In the genomic region with DNA sequence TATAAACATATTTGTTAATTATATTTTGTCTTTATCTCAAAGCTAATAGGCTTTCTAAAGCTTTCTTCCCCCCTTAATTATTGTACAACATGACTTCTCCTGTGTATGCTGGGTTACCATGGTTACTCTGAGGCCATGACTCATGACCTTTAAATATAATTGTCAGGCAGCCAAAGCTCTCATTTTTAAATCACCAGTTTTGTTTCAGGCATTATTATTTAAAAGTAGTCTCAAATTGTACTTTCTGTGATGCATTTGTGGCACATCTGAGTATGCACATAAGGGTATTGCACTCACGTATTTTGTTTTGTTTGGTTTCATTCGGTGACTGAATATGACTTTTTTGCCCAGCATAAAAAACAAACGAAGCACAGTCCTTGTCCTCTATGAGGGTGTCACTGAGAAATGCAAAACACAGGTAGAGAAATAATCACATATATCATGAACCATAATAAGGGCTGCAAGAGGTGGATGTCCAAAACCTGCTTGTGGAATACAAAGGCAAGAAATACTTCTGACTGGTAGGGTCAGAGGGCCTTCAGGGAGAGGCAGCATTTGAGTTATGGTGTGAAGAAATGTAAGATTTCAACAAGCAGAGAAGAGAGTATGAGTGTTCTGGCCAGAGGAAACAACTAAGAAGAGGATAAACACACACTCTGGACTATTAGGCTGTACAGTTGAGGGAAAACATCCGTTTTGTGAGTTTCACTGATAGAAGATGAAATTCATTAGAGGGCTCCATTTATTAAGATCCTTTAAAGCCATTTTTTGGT, we compare ENCODE assay signal across 10 cellular contexts. TPM values are rescaled to one million over a fixed set of nuclear protein-coding genes. Genes with fewer than 3 reads are reported as not detected.
A peak's percentile ranks its signal among the peaks of the same experiment; 100 is the strongest.
DNase-seq lines count a peak whose midpoint lies in the region; ATAC-seq, FAIRE-seq and TF ChIP-seq lines count a peak whose summit lies in the region.
"Had no signal": no experiment of that assay in that cellular context is flagged by ENCODE, and none has a peak within 500 bp of the region (broad histone marks: within the 10 kb centered on the region; RNA-seq: fewer than 3 reads in every experiment).

No MANE protein-coding gene starts in this region.

- 0 out of 4 replicates have a peak, but pooled peaks of 1 of the 2 experiments have one; percentile 12 for TF ChIP-seq EP300 in GM12878 (IDR thresholded peaks at IDR 0.05; ENCODE audit: borderline replicate concordance in 1 of 2, control insufficient read depth in 1 of 2, low read depth in 2 of 2, low read length in 2 of 2)

- no peaks in the 10 kb centered on the region for H3K4me1 ChIP-seq in GM12878 (ENCODE audit: control insufficient read depth, insufficient read depth, low read length)
- H3K4me1 ChIP-seq in lower lobe of right lung: peaks cover 15% of the 10 kb centered on the region
- no peaks in the 10 kb centered on the region for H3K4me1 ChIP-seq in CD8-positive, alpha-beta T cell (ENCODE audit: insufficient read depth, low read length)
- H3K4me1 ChIP-seq: pancreas had no signal

- WGBS in GM12878 (ENCODE audit: insufficient coverage, insufficient replicate concordance, low lambda C conversion rate, missing lambda C conversion rate): 6% methylated on average over 4 of the region's 4 CpGs

- BruUV-seq in GM12878 (replicated peaks; lab: Mats Ljungman, UMichigan): no TSS peak

- no peak for TF ChIP-seq POLR2A in GM12878 (IDR thresholded peaks at IDR 0.05; ENCODE audit: low read depth, low read length)

- ATAC-seq in GM12878: peak; percentile 61
- ATAC-seq in lower lobe of right lung: peak; percentile 63 to 64
- no peak for ATAC-seq in CD8-positive, alpha-beta T cell

- H3K9me3 Mint-ChIP-seq in CD8-positive, alpha-beta T cell: no peaks in the 10 kb centered on the region

- no peaks in the 10 kb centered on the region for H3K9me3 ChIP-seq in GM12878 (replicated peaks; ENCODE audit: control insufficient read depth, insufficient read depth, low read length)
- no peaks in the 10 kb centered on the region for H3K9me3 ChIP-seq in lower lobe of right lung
- H3K9me3 ChIP-seq in CD8-positive, alpha-beta T cell (ENCODE audit: low read length): no peaks in the 10 kb centered on the region
- H3K9me3 ChIP-seq: pancreas had no signal

- FAIRE-seq in GM12878 (lab: Jason Lieb, UNC): no peak
- FAIRE-seq: GM18507, pancreas had no signal

- intact Hi-C loops in GM12878 (cut with micrococcal nuclease; ENCODE audit: unreplicated experiment): no loop called here
- intact Hi-C loops in lower lobe of right lung (cut with DNase I): no loop called here
- intact Hi-C loops in posterior vena cava (cut with DNase I): no loop called here
- intact Hi-C loops in CD8-positive, alpha-beta T cell (cut with DNase I, micrococcal nuclease): no loop called here

- H3K9ac ChIP-seq in GM12878 (ENCODE audit: control insufficient read depth, insufficient read depth, low read length): no peak overlapping the region

- TF ChIP-seq CTCF in GM12878 (IDR thresholded peaks at IDR 0.05 in 2 of 3, conservative IDR thresholded peaks at IDR 0.05 in 1 of 3; ENCODE audit: control insufficient read depth in 2 of 3, extremely low read depth in 1 of 3, insufficient read depth in 1 of 3, low read depth in 3 of 3, low read length in 3 of 3) (no peak), lower lobe of right lung (IDR thresholded peaks at IDR 0.05) (no peak)
- TF ChIP-seq CTCF in CD8-positive, alpha-beta T cell (IDR thresholded peaks at IDR 0.05): no peak

- H3K27ac ChIP-seq in GM12878 (ENCODE audit: control insufficient read depth, insufficient read depth) (no peak overlapping the region), lower lobe of right lung (no peak overlapping the region)
- H3K27ac ChIP-seq in CD8-positive, alpha-beta T cell (ENCODE audit: low read depth, low read length): no peak overlapping the region
- H3K27ac ChIP-seq: pancreas had no signal

- H3K79me2 ChIP-seq in GM12878 (ENCODE audit: control insufficient read depth, insufficient read depth, low read length): no peaks in the 10 kb centered on the region

- no peak overlapping the region for H3K27ac Mint-ChIP-seq in CD8-positive, alpha-beta T cell

- TF ChIP-seq RAD21 in GM12878 (IDR thresholded peaks at IDR 0.05; ENCODE audit: insufficient read depth, low read depth, low read length): no peak

- H3K4me1 Mint-ChIP-seq in CD8-positive, alpha-beta T cell (ENCODE audit: low read depth): no peaks in the 10 kb centered on the region

- no peak overlapping the region for H3K4me3 ChIP-seq in GM12878
- no peak overlapping the region for H3K4me3 ChIP-seq in lower lobe of right lung
- H3K4me3 ChIP-seq in CD8-positive, alpha-beta T cell (ENCODE audit: low read depth, low read length): no peak overlapping the region
- H3K4me3 ChIP-seq: pancreas had no signal

- no peak overlapping the region for H2AFZ ChIP-seq in GM12878 (ENCODE audit: control insufficient read depth, low read depth, low read length)

- H4K20me1 ChIP-seq in GM12878 (ENCODE audit: control insufficient read depth, insufficient read depth): no peaks in the 10 kb centered on the region

- DNase-seq in DMS53 (lab: John Stamatoyannopoulos, UW): peak; percentile 89
- DNase-seq in HT-29 (ENCODE audit: low spot score): peak; percentile 58
- DNase-seq in GM12878 (ENCODE audit: low read depth, low spot score): no peak
- DNase-seq in lower lobe of right lung: no peak
- no peak for DNase-seq in posterior vena cava (ENCODE audit: low spot score)
- DNase-seq in T-helper 1 cell: no peak
- DNase-seq in NCI-H187 (lab: John Stamatoyannopoulos, UW): no peak
- DNase-seq in CD8-positive, alpha-beta T cell: no peak
- DNase-seq: pancreas had no signal

- in situ Hi-C loops in GM12878 (cut with MboI): no loop called here

- H3K27me3 ChIP-seq in GM12878 (replicated peaks in 1 of 2; ENCODE audit: control insufficient read depth in 2 of 2, insufficient read depth in 2 of 2, low read length in 1 of 2) (no peaks in the 10 kb centered on the region), lower lobe of right lung (ENCODE audit: low read depth) (no peaks in the 10 kb centered on the region)
- H3K27me3 ChIP-seq in CD8-positive, alpha-beta T cell (ENCODE audit: insufficient read depth, low read length): no peaks in the 10 kb centered on the region
- H3K27me3 ChIP-seq: pancreas had no signal

- H3K4me3 Mint-ChIP-seq in CD8-positive, alpha-beta T cell: no peak overlapping the region

- POLR2A ChIA-PET in GM12878 (lab: Charles Lee): no interaction called here
- POLR2A ChIA-PET in CD8-positive, alpha-beta T cell (lab: Charles Lee): no interaction called here

- no peak overlapping the region for H3K4me2 ChIP-seq in GM12878 (ENCODE audit: control insufficient read depth, insufficient read depth)

- RAD21 ChIA-PET in GM12878 (lab: Charles Lee; ENCODE audit: unreplicated experiment): interaction anchor here (1.3 kb wide), 1 partner anchor 134 kb away, joined by 3 read pairs; no protein-coding TSS in a partner anchor

- peaks cover 11% of the 10 kb centered on the region for H3K27me3 Mint-ChIP-seq in CD8-positive, alpha-beta T cell (ENCODE audit: low read depth)

- CTCF ChIA-PET in GM12878 (lab: Yijun Ruan, JAX): no interaction called here
- CTCF ChIA-PET in CD8-positive, alpha-beta T cell (lab: Charles Lee): no interaction called here

- SMC1A ChIA-PET in GM12878 (lab: Charles Lee; ENCODE audit: uncharacterized antibody, unreplicated experiment): interaction anchor here (1.0 to 1.5 kb wide), 5 partner anchors 20 to 137 kb away, joined by 3 to 5 read pairs (median 3); no protein-coding TSS in a partner anchor

- no peaks in the 10 kb centered on the region for H3K36me3 Mint-ChIP-seq in CD8-positive, alpha-beta T cell

- H3K36me3 ChIP-seq in GM12878 (ENCODE audit: control insufficient read depth in 2 of 2, insufficient read depth in 2 of 2, low read length in 1 of 2) (no peaks in the 10 kb centered on the region), lower lobe of right lung (no peaks in the 10 kb centered on the region)
- H3K36me3 ChIP-seq in CD8-positive, alpha-beta T cell (ENCODE audit: insufficient read depth, low read length): no peaks in the 10 kb centered on the region
- H3K36me3 ChIP-seq: pancreas had no signal

RNA-seq across cellular contexts. Expression of gene CCDC192, which starts 2.1 kb away (rescaled TPM):
- total RNA-seq in HT-29 (2014; rRNA removed; shearing (Covaris generic)): not detected in 2 replicates
- total RNA-seq in GM12878 (2013; cell fraction: nucleolus; rRNA removed): not detected in 2 replicates
- total RNA-seq in GM12878 (2014; rRNA removed) (not detected in 2 replicates), GM12878 (2014; rRNA removed; fragmentation: Illumina TruSeq; extraction: Trizol) (not detected in 2 replicates), GM12878 (2021) (not detected in 2 replicates), lower lobe of right lung (not detected), posterior vena cava (not detected)
- polyA plus RNA-seq in GM12878 (2011; ENCODE audit: low read depth): not detected
- polyA plus RNA-seq in GM12878 (2011; rRNA removed) (not detected in 2 replicates), GM12878 (2014; fragmentation: Illumina TruSeq; extraction: Trizol) (0.21 TPM in 1 of 2 replicates, not detected in the other), GM12878 (2014; fragmentation: Nextera tagmentation; extraction: Ambion mirVana) (under 1 TPM; 0.43 to 0.79 TPM), GM12878 (2014; rRNA removed) (0.32 and 0.42 TPM in 2 replicates), GM12878 (2016; fragmentation: Nextera tagmentation; extraction: Ambion mirVana) (under 1 TPM; 0.20 to 0.21 TPM)
- not detected in 2 replicates for polyA plus RNA-seq in GM12878 (2011; cell fraction: cytosol; rRNA removed)
- polyA plus RNA-seq in GM12878 (2011; cell fraction: nucleus; rRNA removed): not detected in 2 replicates
- polyA plus RNA-seq in GM12878 (2012): 0.29 TPM in 1 of 2 replicates, not detected in the other
- polyA minus RNA-seq in GM12878 (2011; rRNA and poly(A)+ RNA removed): not detected in 2 replicates
- polyA minus RNA-seq in GM12878 (2011; cell fraction: cytosol; rRNA and poly(A)+ RNA removed): not detected in 2 replicates
- not detected in 2 replicates for polyA minus RNA-seq in GM12878 (2011; cell fraction: nucleus; rRNA and poly(A)+ RNA removed)
- total RNA-seq in CD8-positive, alpha-beta T cell: not detected
- total RNA-seq: pancreas had no signal
- polyA plus RNA-seq: pancreas had no signal

RNA-seq across cellular contexts. Expression of gene CTXN3, which starts 56.4 kb away (rescaled TPM):
- total RNA-seq in HT-29 (2014; rRNA removed; shearing (Covaris generic)): not detected in 2 replicates
- total RNA-seq in GM12878 (2013; cell fraction: nucleolus; rRNA removed): not detected in 2 replicates
- not detected in 2 replicates for total RNA-seq in GM12878 (2014; rRNA removed)
- not detected in 2 replicates for total RNA-seq in GM12878 (2014; rRNA removed; fragmentation: Illumina TruSeq; extraction: Trizol)
- not detected in 2 replicates for total RNA-seq in GM12878 (2021)
- polyA plus RNA-seq in GM12878 (2011; ENCODE audit: low read depth): not detected
- polyA plus RNA-seq in GM12878 (2011; rRNA removed): not detected in 2 replicates
- not detected in 2 replicates for polyA plus RNA-seq in GM12878 (2011; cell fraction: cytosol; rRNA removed)
- polyA plus RNA-seq in GM12878 (2011; cell fraction: nucleus; rRNA removed): 0.18 TPM in 1 of 2 replicates, not detected in the other
- polyA plus RNA-seq in GM12878 (2012): not detected in 2 replicates
- not detected in 2 replicates for polyA plus RNA-seq in GM12878 (2014; fragmentation: Illumina TruSeq; extraction: Trizol)
- polyA plus RNA-seq in GM12878 (2014; fragmentation: Nextera tagmentation; extraction: Ambion mirVana): not detected
- not detected in 2 replicates for polyA plus RNA-seq in GM12878 (2014; rRNA removed)
- not detected for polyA plus RNA-seq in GM12878 (2016; fragmentation: Nextera tagmentation; extraction: Ambion mirVana)
- polyA minus RNA-seq in GM12878 (2011; rRNA and poly(A)+ RNA removed): not detected in 2 replicates
- not detected in 2 replicates for polyA minus RNA-seq in GM12878 (2011; cell fraction: cytosol; rRNA and poly(A)+ RNA removed)
- polyA minus RNA-seq in GM12878 (2011; cell fraction: nucleus; rRNA and poly(A)+ RNA removed): not detected in 2 replicates
- not detected for total RNA-seq in lower lobe of right lung
- total RNA-seq in posterior vena cava: not detected
- not detected for total RNA-seq in CD8-positive, alpha-beta T cell
- total RNA-seq: pancreas had no signal
- polyA plus RNA-seq: pancreas had no signal

Comparison
In these comparisons a context has a peak if more than half of its experiments do, and no peak if none do; other contexts are left out.
1. DNase-seq: peak in DMS53 (single experiment) and HT-29 (single experiment); none in GM12878 (single experiment), lower lobe of right lung (single experiment), posterior vena cava (single experiment), T-helper 1 cell (0 of 5), NCI-H187 (0 of 2) and CD8-positive, alpha-beta T cell (0 of 7).